10 cellular contexts compared by ENCODE assay signal in genomic region chr5:179633501-179634369, GRCh38. TPM values are rescaled to one million over a fixed set of nuclear protein-coding genes. Genes with fewer than 3 reads are reported as not detected.
DNase-seq lines count a peak whose midpoint lies in the region; ATAC-seq and TF ChIP-seq lines count a peak whose summit lies in the region.
"Not testable (repeated sequence)": the region's sequence is repeated elsewhere in the genome, so short reads cannot be mapped to it uniquely, and the experiment has no call there.
"Had no signal": no experiment of that assay in that cellular context is flagged by ENCODE, and none has a peak within 500 bp of the region (broad histone marks: within the 10 kb centered on the region; RNA-seq: fewer than 3 reads in every experiment).

No MANE protein-coding gene starts in this region.

- H3K9me3 Mint-ChIP-seq in activated CD4-positive, alpha-beta T cell treated with anti-CD3 and anti-CD28 coated beads for 36 hours (ENCODE audit: low read depth); memory B cell; stimulated activated effector memory CD8-positive, alpha-beta T cell treated with anti-CD3 and anti-CD28 coated beads, Interleukin-12 subunit alpha, Interleukin-12 subunit beta, amount 100 ng/mL, for 72 hours: not testable (repeated sequence)

- not testable (repeated sequence) for H3K27ac Mint-ChIP-seq in activated CD4-positive, alpha-beta T cell treated with anti-CD3 and anti-CD28 coated beads for 36 hours; memory B cell; stimulated activated effector memory CD8-positive, alpha-beta T cell treated with anti-CD3 and anti-CD28 coated beads, Interleukin-12 subunit alpha, Interleukin-12 subunit beta, amount 100 ng/mL, for 72 hours

- not testable (repeated sequence) for DNase-seq in activated CD4-positive, alpha-beta T cell treated with anti-CD3 and anti-CD28 coated beads for 36 hours; coronary artery (ENCODE audit: low spot score); memory B cell (ENCODE audit: low spot score in 2 of 2); stimulated activated effector memory CD8-positive, alpha-beta T cell treated with anti-CD3 and anti-CD28 coated beads, Interleukin-12 subunit alpha, Interleukin-12 subunit beta, amount 100 ng/mL, for 72 hours (ENCODE audit: low spot score in 2 of 2)

- not testable (repeated sequence) for H3K4me1 Mint-ChIP-seq in activated CD4-positive, alpha-beta T cell treated with anti-CD3 and anti-CD28 coated beads for 36 hours; memory B cell; stimulated activated effector memory CD8-positive, alpha-beta T cell treated with anti-CD3 and anti-CD28 coated beads, Interleukin-12 subunit alpha, Interleukin-12 subunit beta, amount 100 ng/mL, for 72 hours

- H3K4me3 Mint-ChIP-seq in activated CD4-positive, alpha-beta T cell treated with anti-CD3 and anti-CD28 coated beads for 36 hours, result peak overlapping the region; percentile 53
- not testable (repeated sequence) for H3K4me3 Mint-ChIP-seq in memory B cell
- H3K4me3 Mint-ChIP-seq in stimulated activated effector memory CD8-positive, alpha-beta T cell treated with anti-CD3 and anti-CD28 coated beads, Interleukin-12 subunit alpha, Interleukin-12 subunit beta, amount 100 ng/mL, for 72 hours, result peak overlapping the region; percentile 13

- peak overlapping the region; percentile 70 for H3K27ac ChIP-seq in C4-2B
- H3K27ac ChIP-seq in coronary artery, result not testable (repeated sequence)

- CTCF ChIA-PET in activated CD4-positive, alpha-beta T cell treated with anti-CD3 and anti-CD28 coated beads for 36 hours (lab: Charles Lee), result interaction anchor here (0.6 kb wide), 2 partner anchors 11 to 84 kb away, joined by 3 read pairs; no protein-coding TSS in a partner anchor

- intact Hi-C loops in activated CD4-positive, alpha-beta T cell treated with anti-CD3 and anti-CD28 coated beads for 36 hours (cut with DNase I, micrococcal nuclease), result not testable (repeated sequence)

- POLR2A ChIA-PET in activated CD4-positive, alpha-beta T cell treated with anti-CD3 and anti-CD28 coated beads for 36 hours (lab: Charles Lee), result interaction anchor here (0.6 to 1.3 kb wide), 2 partner anchors 10 to 25 kb away, joined by 3 to 5 read pairs; partner anchors contain the start of gene HNRNPH1

- peak; percentile 57 for ATAC-seq in GM19438 (IDR thresholded peaks at IDR 0.05; ENCODE audit: low read depth, unreplicated experiment)
- peak; percentile 56 for ATAC-seq in HG02798 (IDR thresholded peaks at IDR 0.05; ENCODE audit: poor library complexity, unreplicated experiment)
- ATAC-seq in HG03571 (IDR thresholded peaks at IDR 0.05; ENCODE audit: unreplicated experiment), result peak; percentile 52
- not testable (repeated sequence) for ATAC-seq in activated CD4-positive, alpha-beta T cell treated with anti-CD3 and anti-CD28 coated beads for 36 hours
- peak; percentile 68 for ATAC-seq in memory B cell (ENCODE audit: low read depth)
- ATAC-seq in stimulated activated effector memory CD8-positive, alpha-beta T cell treated with anti-CD3 and anti-CD28 coated beads, Interleukin-12 subunit alpha, Interleukin-12 subunit beta, amount 100 ng/mL, for 72 hours, result peak; percentile 80

- not testable (repeated sequence) for H3K27me3 Mint-ChIP-seq in activated CD4-positive, alpha-beta T cell treated with anti-CD3 and anti-CD28 coated beads for 36 hours; memory B cell

- H3K4me3 ChIP-seq in coronary artery, result peak overlapping the region; percentile 53

- not testable (repeated sequence) for H3K36me3 Mint-ChIP-seq in activated CD4-positive, alpha-beta T cell treated with anti-CD3 and anti-CD28 coated beads for 36 hours (ENCODE audit: low read depth); memory B cell; stimulated activated effector memory CD8-positive, alpha-beta T cell treated with anti-CD3 and anti-CD28 coated beads, Interleukin-12 subunit alpha, Interleukin-12 subunit beta, amount 100 ng/mL, for 72 hours

- not testable (repeated sequence) for TF ChIP-seq CTCF in C4-2B (conservative IDR thresholded peaks at IDR 0.05); coronary artery (IDR thresholded peaks at IDR 0.05)

RNA-seq across cellular contexts. Expression of gene HNRNPH1, which starts 10.3 kb away (rescaled TPM):
- 100 to 1,000 TPM; 634 to 659 TPM for total RNA-seq in activated CD4-positive, alpha-beta T cell treated with anti-CD3 and anti-CD28 coated beads for 36 hours

RNA-seq across cellular contexts. Expression of gene CBY3, which starts 47.1 kb away (rescaled TPM):
- total RNA-seq in activated CD4-positive, alpha-beta T cell treated with anti-CD3 and anti-CD28 coated beads for 36 hours, result under 1 TPM; 0.40 to 0.71 TPM
- total RNA-seq: adrenal gland, RPMI7951 had no signal
